ENCODE assay signal across 2 cellular contexts in the genomic region with DNA sequence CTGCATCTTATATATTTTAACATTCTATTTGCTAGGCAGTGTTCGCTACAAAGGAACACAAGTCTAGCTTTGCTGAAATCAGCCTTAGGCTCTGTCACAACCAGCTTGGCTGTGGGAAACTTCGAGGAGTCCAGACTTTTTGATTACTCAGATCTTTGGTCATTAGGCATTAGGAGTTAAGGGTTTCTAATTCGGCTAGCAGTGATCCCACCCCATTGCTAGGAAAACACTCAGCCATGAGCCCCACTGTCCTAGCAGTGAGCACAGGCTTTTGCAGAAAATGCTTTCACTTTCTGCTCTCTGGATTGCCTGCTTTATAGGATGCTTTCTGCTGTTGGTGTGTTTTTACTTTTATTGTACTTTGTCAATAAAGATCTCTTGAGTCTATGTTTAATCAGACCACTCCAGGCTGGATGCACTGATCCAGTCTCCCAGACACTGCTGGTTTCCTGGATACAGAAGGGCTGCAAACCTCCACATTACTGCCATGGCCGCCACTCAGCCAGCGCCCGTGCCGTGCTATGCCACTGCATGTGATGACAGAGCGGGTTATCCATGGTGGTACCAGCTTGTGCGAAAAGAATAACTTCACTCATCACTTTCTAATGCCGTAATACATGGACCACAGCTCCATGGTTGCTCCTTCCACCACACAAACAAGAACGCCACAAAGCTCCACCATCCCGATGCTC.
TF ChIP-seq lines count a peak whose summit lies in the region.

No MANE protein-coding gene starts in this region.

TF ChIP-seq in HepG2, 621 proteins besides CTCF, POLR2A, EP300 and RAD21:
- no peak for TF ChIP-seq RFX3 (CRISPR knock-in tag; IDR thresholded peaks at IDR 0.05)
- no peak for TF ChIP-seq DMAP1 (CRISPR knock-in tag; IDR thresholded peaks at IDR 0.05)
- TF ChIP-seq, protein P1, sequence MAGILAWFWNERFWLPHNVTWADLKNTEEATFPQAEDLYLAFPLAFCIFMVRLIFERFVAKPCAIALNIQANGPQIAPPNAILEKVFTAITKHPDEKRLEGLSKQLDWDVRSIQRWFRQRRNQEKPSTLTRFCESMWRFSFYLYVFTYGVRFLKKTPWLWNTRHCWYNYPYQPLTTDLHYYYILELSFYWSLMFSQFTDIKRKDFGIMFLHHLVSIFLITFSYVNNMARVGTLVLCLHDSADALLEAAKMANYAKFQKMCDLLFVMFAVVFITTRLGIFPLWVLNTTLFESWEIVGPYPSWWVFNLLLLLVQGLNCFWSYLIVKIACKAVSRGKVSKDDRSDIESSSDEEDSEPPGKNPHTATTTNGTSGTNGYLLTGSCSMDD (CRISPR knock-in tag; IDR thresholded peaks at IDR 0.05), result no peak
- TF ChIP-seq, protein P2, sequence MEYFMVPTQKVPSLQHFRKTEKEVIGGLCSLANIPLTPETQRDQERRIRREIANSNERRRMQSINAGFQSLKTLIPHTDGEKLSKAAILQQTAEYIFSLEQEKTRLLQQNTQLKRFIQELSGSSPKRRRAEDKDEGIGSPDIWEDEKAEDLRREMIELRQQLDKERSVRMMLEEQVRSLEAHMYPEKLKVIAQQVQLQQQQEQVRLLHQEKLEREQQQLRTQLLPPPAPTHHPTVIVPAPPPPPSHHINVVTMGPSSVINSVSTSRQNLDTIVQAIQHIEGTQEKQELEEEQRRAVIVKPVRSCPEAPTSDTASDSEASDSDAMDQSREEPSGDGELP (IDR thresholded peaks at IDR 0.05; ENCODE audit: borderline replicate concordance, low read depth), result no peak
- no peak for TF ChIP-seq PITX1 (CRISPR knock-in tag; IDR thresholded peaks at IDR 0.05)
- TF ChIP-seq HOXA5 (CRISPR knock-in tag; IDR thresholded peaks at IDR 0.05), result no peak
- TF ChIP-seq ZMYM2 (CRISPR knock-in tag; IDR thresholded peaks at IDR 0.05), result no peak
- TF ChIP-seq, protein P3, sequence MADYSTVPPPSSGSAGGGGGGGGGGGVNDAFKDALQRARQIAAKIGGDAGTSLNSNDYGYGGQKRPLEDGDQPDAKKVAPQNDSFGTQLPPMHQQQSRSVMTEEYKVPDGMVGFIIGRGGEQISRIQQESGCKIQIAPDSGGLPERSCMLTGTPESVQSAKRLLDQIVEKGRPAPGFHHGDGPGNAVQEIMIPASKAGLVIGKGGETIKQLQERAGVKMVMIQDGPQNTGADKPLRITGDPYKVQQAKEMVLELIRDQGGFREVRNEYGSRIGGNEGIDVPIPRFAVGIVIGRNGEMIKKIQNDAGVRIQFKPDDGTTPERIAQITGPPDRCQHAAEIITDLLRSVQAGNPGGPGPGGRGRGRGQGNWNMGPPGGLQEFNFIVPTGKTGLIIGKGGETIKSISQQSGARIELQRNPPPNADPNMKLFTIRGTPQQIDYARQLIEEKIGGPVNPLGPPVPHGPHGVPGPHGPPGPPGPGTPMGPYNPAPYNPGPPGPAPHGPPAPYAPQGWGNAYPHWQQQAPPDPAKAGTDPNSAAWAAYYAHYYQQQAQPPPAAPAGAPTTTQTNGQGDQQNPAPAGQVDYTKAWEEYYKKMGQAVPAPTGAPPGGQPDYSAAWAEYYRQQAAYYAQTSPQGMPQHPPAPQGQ (CRISPR knock-in tag; IDR thresholded peaks at IDR 0.05; ENCODE audit: borderline replicate concordance), result no peak
TF ChIP-seq in HepG2: peak in this region for 0.

TF ChIP-seq in H1, 55 proteins besides CTCF, POLR2A, EP300 and RAD21:
- TF ChIP-seq, protein P4, sequence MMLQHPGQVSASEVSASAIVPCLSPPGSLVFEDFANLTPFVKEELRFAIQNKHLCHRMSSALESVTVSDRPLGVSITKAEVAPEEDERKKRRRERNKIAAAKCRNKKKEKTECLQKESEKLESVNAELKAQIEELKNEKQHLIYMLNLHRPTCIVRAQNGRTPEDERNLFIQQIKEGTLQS (IDR thresholded peaks at IDR 0.05; ENCODE audit: insufficient read depth, low read depth, low read length), result no peak
- TF ChIP-seq CHD2 (IDR thresholded peaks at IDR 0.05; ENCODE audit: low read length) (no peak), RXRA (IDR thresholded peaks at IDR 0.05; ENCODE audit: insufficient read depth, low read depth, low read length) (no peak), TCF12 (IDR thresholded peaks at IDR 0.05; ENCODE audit: low read depth, low read length) (no peak), NANOG (IDR thresholded peaks at IDR 0.05; ENCODE audit: insufficient read depth, low read depth, low read length, poor library complexity, severe bottlenecking) (no peak), CEBPB (IDR thresholded peaks at IDR 0.05; ENCODE audit: low read depth, low read length) (no peak), SAP30 (IDR thresholded peaks at IDR 0.05; ENCODE audit: insufficient read depth, insufficient replicate concordance, low read length) (no peak)
- TF ChIP-seq, protein P5, sequence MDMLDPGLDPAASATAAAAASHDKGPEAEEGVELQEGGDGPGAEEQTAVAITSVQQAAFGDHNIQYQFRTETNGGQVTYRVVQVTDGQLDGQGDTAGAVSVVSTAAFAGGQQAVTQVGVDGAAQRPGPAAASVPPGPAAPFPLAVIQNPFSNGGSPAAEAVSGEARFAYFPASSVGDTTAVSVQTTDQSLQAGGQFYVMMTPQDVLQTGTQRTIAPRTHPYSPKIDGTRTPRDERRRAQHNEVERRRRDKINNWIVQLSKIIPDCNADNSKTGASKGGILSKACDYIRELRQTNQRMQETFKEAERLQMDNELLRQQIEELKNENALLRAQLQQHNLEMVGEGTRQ (IDR thresholded peaks at IDR 0.05; ENCODE audit: low read length), result no peak
- TF ChIP-seq, protein P6, sequence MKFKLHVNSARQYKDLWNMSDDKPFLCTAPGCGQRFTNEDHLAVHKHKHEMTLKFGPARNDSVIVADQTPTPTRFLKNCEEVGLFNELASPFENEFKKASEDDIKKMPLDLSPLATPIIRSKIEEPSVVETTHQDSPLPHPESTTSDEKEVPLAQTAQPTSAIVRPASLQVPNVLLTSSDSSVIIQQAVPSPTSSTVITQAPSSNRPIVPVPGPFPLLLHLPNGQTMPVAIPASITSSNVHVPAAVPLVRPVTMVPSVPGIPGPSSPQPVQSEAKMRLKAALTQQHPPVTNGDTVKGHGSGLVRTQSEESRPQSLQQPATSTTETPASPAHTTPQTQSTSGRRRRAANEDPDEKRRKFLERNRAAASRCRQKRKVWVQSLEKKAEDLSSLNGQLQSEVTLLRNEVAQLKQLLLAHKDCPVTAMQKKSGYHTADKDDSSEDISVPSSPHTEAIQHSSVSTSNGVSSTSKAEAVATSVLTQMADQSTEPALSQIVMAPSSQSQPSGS (IDR thresholded peaks at IDR 0.05; ENCODE audit: low read length), result no peak
